Comparison of ENCODE assay signal across 19 cellular contexts in genomic region chr2:66850406-66850805, GRCh38.
DNase-seq lines count a peak whose midpoint lies in the region; ATAC-seq lines count a peak whose summit lies in the region.
"Had no signal": no experiment of that assay in that cellular context is flagged by ENCODE, and none has a peak within 500 bp of the region (broad histone marks: within the 10 kb centered on the region; RNA-seq: fewer than 3 reads in every experiment).

No MANE protein-coding gene starts in this region.

- H3K79me1 ChIP-seq in mesenchymal stem cell (replicated peaks; ENCODE audit: low read length, poor library complexity, severe bottlenecking): no peaks in the 10 kb centered on the region

- H3K27me3 ChIP-seq in mesenchymal stem cell (ENCODE audit: control insufficient read depth in 1 of 2, insufficient read depth in 1 of 2, low read length in 2 of 2): no peaks in the 10 kb centered on the region
- H3K27me3 ChIP-seq: SJSA1 had no signal

- no peak overlapping the region for H3K27ac ChIP-seq in mesenchymal stem cell (ENCODE audit: low read length, poor library complexity, severe bottlenecking)
- H3K27ac ChIP-seq: HL-60, RWPE1, SJSA1 had no signal

- WGBS in mesenchymal stem cell: 97% methylated on average over 7 of the region's 7 CpGs

- H2BK15ac ChIP-seq in mesenchymal stem cell (ENCODE audit: low read depth, poor library complexity, severe bottlenecking): peak overlapping the region; percentile 44

- H3K27ac Mint-ChIP-seq in activated T-helper 2 cell treated with anti-CD3 and anti-CD28 coated beads, Interferon-gamma antibody, Interleukin-2, Interleukin-4, amounts not matched to agents 10 μg/mL and 5 μg/mL and 100 μg/mL, durations not matched to agents 14 hours and 24 hours and 36 hours: no peak overlapping the region

- no peak overlapping the region for H3K4me3 Mint-ChIP-seq in activated T-helper 2 cell treated with anti-CD3 and anti-CD28 coated beads, Interferon-gamma antibody, Interleukin-2, Interleukin-4, amounts not matched to agents 10 μg/mL and 5 μg/mL and 100 μg/mL, durations not matched to agents 14 hours and 24 hours and 36 hours (ENCODE audit: low read depth)

- peak overlapping the region; percentile 70 to 84 for H2BK12ac ChIP-seq in mesenchymal stem cell (ENCODE audit: low read length in 2 of 2)

- peaks cover 14% of the 10 kb centered on the region for H3K4me1 ChIP-seq in mesenchymal stem cell (ENCODE audit: control insufficient read depth, insufficient read depth, low read depth, low read length)

- H4K8ac ChIP-seq in mesenchymal stem cell (ENCODE audit: low read length): peak overlapping the region; percentile 36

- H2BK5ac ChIP-seq in mesenchymal stem cell (ENCODE audit: low read depth, low read length, poor library complexity, severe bottlenecking): no peak overlapping the region

- no peaks in the 10 kb centered on the region for H3K27me3 Mint-ChIP-seq in activated T-helper 2 cell treated with anti-CD3 and anti-CD28 coated beads, Interferon-gamma antibody, Interleukin-2, Interleukin-4, amounts not matched to agents 10 μg/mL and 5 μg/mL and 100 μg/mL, durations not matched to agents 14 hours and 24 hours and 36 hours (ENCODE audit: low read depth)

- H3K4me1 Mint-ChIP-seq in activated T-helper 2 cell treated with anti-CD3 and anti-CD28 coated beads, Interferon-gamma antibody, Interleukin-2, Interleukin-4, amounts not matched to agents 10 μg/mL and 5 μg/mL and 100 μg/mL, durations not matched to agents 14 hours and 24 hours and 36 hours (ENCODE audit: low read depth): no peaks in the 10 kb centered on the region

- no peak overlapping the region for H3K4me2 ChIP-seq in mesenchymal stem cell (ENCODE audit: low read length, poor library complexity, severe bottlenecking)

- H3K9me3 ChIP-seq in mesenchymal stem cell (ENCODE audit: control insufficient read depth, low read length): no peaks in the 10 kb centered on the region
- H3K9me3 ChIP-seq: Caco-2, SJSA1 had no signal

- no peak overlapping the region for H2BK120ac ChIP-seq in mesenchymal stem cell (ENCODE audit: low read depth, low read length)

- peak overlapping the region; percentile 0 for H4K91ac ChIP-seq in mesenchymal stem cell (ENCODE audit: low read length)

- no peaks in the 10 kb centered on the region for H3K36me3 Mint-ChIP-seq in activated T-helper 2 cell treated with anti-CD3 and anti-CD28 coated beads, Interferon-gamma antibody, Interleukin-2, Interleukin-4, amounts not matched to agents 10 μg/mL and 5 μg/mL and 100 μg/mL, durations not matched to agents 14 hours and 24 hours and 36 hours (ENCODE audit: low read depth)

- peak overlapping the region in 1 of 2 experiments; percentile 83 for H3K14ac ChIP-seq in mesenchymal stem cell (ENCODE audit: low read length in 2 of 2)

- no peak for ATAC-seq in GM18520 (IDR thresholded peaks at IDR 0.05; ENCODE audit: unreplicated experiment)
- ATAC-seq: K562 had no signal

- H2AFZ ChIP-seq in mesenchymal stem cell (ENCODE audit: low read depth, low read length): no peak overlapping the region

- H2AK5ac ChIP-seq in mesenchymal stem cell (ENCODE audit: low read length, severe bottlenecking): no peak overlapping the region

- H3K18ac ChIP-seq in mesenchymal stem cell (ENCODE audit: low read depth in 1 of 2, low read length in 2 of 2): peak overlapping the region; percentile 49 to 76

- H3K36me3 ChIP-seq in mesenchymal stem cell (ENCODE audit: control insufficient read depth in 1 of 2, insufficient read depth in 2 of 2, low read depth in 1 of 2, low read length in 2 of 2): no peaks in the 10 kb centered on the region
- H3K36me3 ChIP-seq: SJSA1 had no signal

- H3K4ac ChIP-seq in mesenchymal stem cell (ENCODE audit: low read depth in 1 of 2, low read length in 2 of 2): peak overlapping the region; percentile 16 to 32

- H3K9ac ChIP-seq in mesenchymal stem cell (ENCODE audit: low read length): no peak overlapping the region

- no peak overlapping the region for H3K23ac ChIP-seq in mesenchymal stem cell (ENCODE audit: low read length in 2 of 2)

- DNase-seq in G401 (ENCODE audit: low spot score) (peak; percentile 76), NCI-H446 treated with DMSO at 0.1 percent for 48 hours (lab: John Stamatoyannopoulos, UW) (peak; percentile 6), mesenchymal stem cell (no peak), retina (peak; percentile 55), T-helper 1 cell (no peak)
- no peak for DNase-seq in activated T-helper 2 cell treated with anti-CD3 and anti-CD28 coated beads, Interferon-gamma antibody, Interleukin-2, Interleukin-4, amounts not matched to agents 10 μg/mL and 5 μg/mL and 100 μg/mL, durations not matched to agents 14 hours and 24 hours and 36 hours (ENCODE audit: low spot score)
- DNase-seq: ACHN, AML-193, Caco-2, HCEC 1CT, NCI-H1417 treated with DMSO at 0.1 percent for 48 hours, NCI-H1930, NCI-H510A, NCI-H774 had no signal

- intact Hi-C loops in activated T-helper 2 cell treated with anti-CD3 and anti-CD28 coated beads, Interferon-gamma antibody, Interleukin-2, Interleukin-4, amounts not matched to agents 10 μg/mL and 5 μg/mL and 100 μg/mL, durations not matched to agents 14 hours and 24 hours and 36 hours (cut with micrococcal nuclease): no loop called here

- H3K4me3 ChIP-seq in mesenchymal stem cell (ENCODE audit: insufficient read depth in 1 of 2, low read depth in 1 of 2, low read length in 2 of 2): no peak overlapping the region
- H3K4me3 ChIP-seq: K562, SJSA1 had no signal

- in situ Hi-C loops in G401 (cut with HindIII; ENCODE audit: low sequenced_read_pairs): no loop called here

- no peaks in the 10 kb centered on the region for H3K9me3 Mint-ChIP-seq in activated T-helper 2 cell treated with anti-CD3 and anti-CD28 coated beads, Interferon-gamma antibody, Interleukin-2, Interleukin-4, amounts not matched to agents 10 μg/mL and 5 μg/mL and 100 μg/mL, durations not matched to agents 14 hours and 24 hours and 36 hours

Comparison
In these comparisons a context has a peak if more than half of its experiments do, and no peak if none do; other contexts are left out.
1. DNase-seq: peak in G401 (single experiment), NCI-H446 treated with DMSO at 0.1 percent for 48 hours (single experiment) and retina (single experiment); none in mesenchymal stem cell (single experiment), activated T-helper 2 cell treated with anti-CD3 and anti-CD28 coated beads, Interferon-gamma antibody, Interleukin-2, Interleukin-4, amounts not matched to agents 10 μg/mL and 5 μg/mL and 100 μg/mL, durations not matched to agents 14 hours and 24 hours and 36 hours (single experiment) and T-helper 1 cell (0 of 5).